Comparison of ENCODE assay signal across 8 cellular contexts in the genomic region with DNA sequence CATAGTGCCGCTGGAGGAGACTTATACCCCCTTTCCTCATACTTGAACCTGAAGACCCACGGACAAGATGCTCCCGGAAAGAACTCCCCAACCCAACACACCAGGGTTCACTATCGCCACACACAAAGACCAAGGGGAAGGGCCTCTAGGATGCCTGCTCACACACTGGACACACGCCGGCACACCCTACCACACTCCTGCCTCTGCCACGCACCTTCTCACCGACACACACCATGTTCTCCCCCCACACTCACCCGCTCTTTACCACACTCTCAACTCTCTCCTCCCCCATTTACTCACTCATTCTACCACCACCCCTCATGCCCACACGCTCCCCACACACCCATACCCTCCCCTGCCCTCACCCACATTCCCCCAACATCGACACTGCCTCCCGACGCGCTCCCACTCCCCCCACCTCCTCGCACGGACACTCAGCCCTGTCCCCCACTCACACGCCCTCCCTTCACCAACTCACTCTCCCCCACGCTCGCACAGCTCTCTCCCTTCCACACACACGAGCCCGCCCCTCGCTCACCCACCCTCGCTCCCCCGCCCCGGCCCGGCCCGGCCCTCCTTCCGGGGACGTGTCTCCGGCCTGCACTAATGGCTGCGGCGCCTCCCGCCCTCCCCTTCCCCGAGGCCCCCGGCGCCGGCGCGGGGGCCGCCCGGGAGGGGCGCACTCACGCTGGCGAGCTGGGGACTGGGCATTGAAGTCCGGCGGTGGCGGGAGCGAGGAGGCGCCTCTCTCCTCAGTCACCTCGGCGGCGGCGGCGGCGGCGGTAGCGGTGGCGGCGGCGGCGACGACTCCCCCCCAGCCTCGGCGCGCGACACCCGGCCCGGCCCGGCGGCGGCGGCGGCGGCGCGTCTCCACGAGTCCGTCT. TPM values are rescaled to one million over a fixed set of nuclear protein-coding genes. Genes with fewer than 3 reads are reported as not detected.
DNase-seq lines count a peak whose midpoint lies in the region; ATAC-seq and TF ChIP-seq lines count a peak whose summit lies in the region.

No MANE protein-coding gene starts in this region.

- peak overlapping the region; percentile 100 for H3K4me3 Mint-ChIP-seq in CD8-positive, alpha-beta T cell
- H3K4me3 Mint-ChIP-seq in central memory CD8-positive, alpha-beta T cell: peak overlapping the region; percentile 88

- intact Hi-C loops in CD8-positive, alpha-beta T cell (cut with DNase I, micrococcal nuclease): loop anchor here (2.0 to 10.0 kb wide), 7 partner anchors 19 to 1183 kb away; a partner anchor contains a TSS

- H3K9me3 ChIP-seq in CD8-positive, alpha-beta T cell (ENCODE audit: low read length): no peaks in the 10 kb centered on the region

- H3K27me3 ChIP-seq in CD8-positive, alpha-beta T cell (ENCODE audit: insufficient read depth, low read length): no peaks in the 10 kb centered on the region
- no peaks in the 10 kb centered on the region for H3K27me3 ChIP-seq in layer of hippocampus (ENCODE audit: control insufficient read depth, insufficient read depth, low read length)

- H3K4me1 Mint-ChIP-seq in CD8-positive, alpha-beta T cell (ENCODE audit: low read depth): peaks cover 68% of the 10 kb centered on the region
- peaks cover 67% of the 10 kb centered on the region for H3K4me1 Mint-ChIP-seq in central memory CD8-positive, alpha-beta T cell

- peaks cover 77% of the 10 kb centered on the region for H3K4me1 ChIP-seq in CD8-positive, alpha-beta T cell (ENCODE audit: insufficient read depth, low read length)

- no peaks in the 10 kb centered on the region for H3K9me3 Mint-ChIP-seq in CD8-positive, alpha-beta T cell
- no peaks in the 10 kb centered on the region for H3K9me3 Mint-ChIP-seq in central memory CD8-positive, alpha-beta T cell

- H3K27ac Mint-ChIP-seq in CD8-positive, alpha-beta T cell: peak overlapping the region; percentile 99
- H3K27ac Mint-ChIP-seq in central memory CD8-positive, alpha-beta T cell (ENCODE audit: low read depth): peak overlapping the region; percentile 85

- H3K4me3 ChIP-seq in CD8-positive, alpha-beta T cell (ENCODE audit: low read depth, low read length): peak overlapping the region; percentile 68

- H3K36me3 ChIP-seq in CD8-positive, alpha-beta T cell (ENCODE audit: insufficient read depth, low read length): no peaks in the 10 kb centered on the region

- POLR2A ChIA-PET in CD8-positive, alpha-beta T cell (lab: Charles Lee): interaction anchor here (0.7 to 3.9 kb wide), 17 partner anchors 10 to 175 kb away, joined by 3 to 19 read pairs (median 5); no protein-coding TSS in a partner anchor

- H3K27me3 Mint-ChIP-seq in CD8-positive, alpha-beta T cell (ENCODE audit: low read depth): no peaks in the 10 kb centered on the region
- no peaks in the 10 kb centered on the region for H3K27me3 Mint-ChIP-seq in central memory CD8-positive, alpha-beta T cell

- peaks cover 13% of the 10 kb centered on the region for H3K36me3 Mint-ChIP-seq in CD8-positive, alpha-beta T cell
- peaks cover 34% of the 10 kb centered on the region for H3K36me3 Mint-ChIP-seq in central memory CD8-positive, alpha-beta T cell (ENCODE audit: insufficient read depth)

- CTCF ChIA-PET in CD8-positive, alpha-beta T cell (lab: Charles Lee): interaction anchor here (0.7 to 16.9 kb wide), 10 partner anchors 12 to 148 kb away, joined by 3 to 349 read pairs (median 4); no protein-coding TSS in a partner anchor

- ATAC-seq in CD8-positive, alpha-beta T cell: peak; percentile 48
- ATAC-seq in GM19455 (IDR thresholded peaks at IDR 0.05; ENCODE audit: unreplicated experiment): peak; percentile 31
- ATAC-seq in activated CD4-positive, CD25-positive, alpha-beta regulatory T cell treated with anti-CD3 and anti-CD28 coated beads, Interleukin-2, amount 50 U/mL, for 24 hours: peak; percentile 46 to 49
- ATAC-seq in central memory CD8-positive, alpha-beta T cell (replicated peaks; ENCODE audit: extremely low read depth, poor library complexity, severe bottlenecking): peak; percentile 62

- peak overlapping the region; percentile 57 for H3K27ac ChIP-seq in CD8-positive, alpha-beta T cell (ENCODE audit: low read depth, low read length)
- H3K27ac ChIP-seq in layer of hippocampus (ENCODE audit: low read depth, low read length): peak overlapping the region; percentile 90

- TF ChIP-seq CTCF in CD8-positive, alpha-beta T cell (IDR thresholded peaks at IDR 0.05): no peak

- peak; percentile 64 to 87 (median 75) for DNase-seq in CD8-positive, alpha-beta T cell
- DNase-seq in HUDEP-2 (lab: John Stamatoyannopoulos, UW; ENCODE audit: unreplicated experiment in 76 of 76): peak in 47 of 76 experiments; percentile 5 to 69 (median 45)
- DNase-seq in central memory CD8-positive, alpha-beta T cell (ENCODE audit: low spot score in 2 of 2): peak; percentile 58 to 69
- DNase-seq in stimulated activated CD4-positive, alpha-beta T cell treated with anti-CD3 and anti-CD28 coated beads, Interleukin-1b, Interleukin-23, amount 100 ng/mL, for 4 hours (ENCODE audit: low read depth in 2 of 2): peak; percentile 75 to 80
- DNase-seq in SKM-1 (lab: John Stamatoyannopoulos, UW; ENCODE audit: unreplicated experiment): no peak

RNA-seq across cellular contexts. Expression of a gene that starts 0.6 kb away (rescaled TPM):
- total RNA-seq in CD8-positive, alpha-beta T cell: 100 to 1,000 TPM; 257 to 278 TPM
